Comparison of ENCODE assay signal across 1 cellular context in the genomic region with DNA sequence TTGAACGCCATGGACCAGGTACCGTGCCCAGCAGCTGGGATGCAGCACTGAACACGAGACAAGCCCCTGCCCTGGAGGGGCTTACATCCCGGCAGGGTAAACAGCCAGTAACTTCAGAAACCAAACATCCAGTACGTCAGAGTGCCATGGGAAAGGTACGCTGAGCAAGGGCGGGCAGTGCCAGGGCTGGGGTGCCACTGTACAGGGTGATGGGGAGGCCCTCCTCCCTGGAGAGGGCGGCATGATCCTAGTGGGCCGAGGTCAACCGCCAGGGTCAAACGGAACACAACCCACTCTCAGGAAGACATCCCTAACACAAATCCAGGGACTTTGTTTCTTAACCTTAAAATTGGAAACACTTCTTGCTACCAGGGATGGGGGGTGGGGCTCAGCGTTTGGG.
TF ChIP-seq lines count a peak whose summit lies in the region.

No MANE protein-coding gene starts in this region.

TF ChIP-seq in HepG2, 621 proteins besides CTCF, POLR2A, EP300 and RAD21:
- TF ChIP-seq GABPA (IDR thresholded peaks at IDR 0.05; ENCODE audit: low read depth, low read length), result no peak
- no peak for TF ChIP-seq GABPA (CRISPR knock-in tag; IDR thresholded peaks at IDR 0.05; ENCODE audit: low read depth)
- TF ChIP-seq HNRNPL (IDR thresholded peaks at IDR 0.05; ENCODE audit: low read depth, low read length), result 0 out of 2 replicates have a peak, but pooled peaks have one; percentile 24
